14 cellular contexts compared by ENCODE assay signal in the genomic region with DNA sequence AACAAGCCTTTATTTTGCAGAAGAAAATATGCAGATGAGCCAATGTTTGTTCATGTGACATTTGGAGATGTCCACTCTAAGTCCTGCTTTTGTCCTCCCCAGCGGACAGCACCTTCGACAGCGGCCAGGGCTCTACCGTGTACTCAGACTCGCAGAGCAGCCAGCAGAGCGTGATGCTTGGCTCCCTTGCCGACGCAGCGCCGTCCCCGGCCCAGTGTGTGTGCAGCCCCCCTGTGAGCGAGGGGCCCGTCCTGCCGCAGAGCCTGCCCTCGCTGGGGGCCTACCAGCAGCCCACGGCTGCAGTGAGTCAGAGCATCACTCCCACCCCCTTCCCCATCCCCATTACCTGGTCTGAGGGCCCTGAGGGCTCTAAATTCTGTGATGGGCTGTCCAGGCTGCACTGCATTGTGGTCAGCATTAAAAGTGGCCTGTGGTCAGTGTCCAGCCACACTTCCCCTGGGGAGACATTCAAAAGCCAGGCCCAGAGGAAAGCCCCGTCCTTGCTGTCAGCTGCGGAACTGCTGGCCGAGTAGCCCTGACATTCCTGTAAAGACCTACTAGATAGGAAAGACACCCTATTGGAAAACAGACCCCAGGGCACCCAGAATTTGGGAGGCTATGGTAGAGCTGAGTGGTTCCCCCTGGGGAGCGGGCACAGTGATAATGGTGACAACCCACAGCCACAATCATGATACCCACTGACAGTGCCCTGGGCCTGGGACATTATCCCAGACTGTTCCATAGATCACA.
"Had no signal": no experiment of that assay in that cellular context is flagged by ENCODE, and none has a peak within 500 bp of the region (broad histone marks: within the 10 kb centered on the region; RNA-seq: fewer than 3 reads in every experiment).

No MANE protein-coding gene starts in this region.

- H3K9me3 Mint-ChIP-seq: activated naive CD4-positive, alpha-beta T cell treated with anti-CD3 and anti-CD28 coated beads, Interleukin-2, amount 10 ng/mL, durations not matched to agents 7 days and 5 days; neural crest cell; type B pancreatic cell had no signal

- H3K27ac ChIP-seq: pancreas, SJSA1, VCaP had no signal

- H3K4me1 ChIP-seq: pancreas, SJSA1 had no signal

- H3K36me3 ChIP-seq: SJSA1 had no signal

- H3K36me3 Mint-ChIP-seq: activated naive CD4-positive, alpha-beta T cell treated with anti-CD3 and anti-CD28 coated beads, Interleukin-2, amount 10 ng/mL, durations not matched to agents 7 days and 5 days had no signal

- ATAC-seq: activated CD8-positive, alpha-beta T cell treated with anti-CD3 and anti-CD28 coated beads, Interleukin-2, amount 10 ng/mL, durations not matched to agents 7 days and 5 days; left lobe of liver; pancreas had no signal

- H3K4me3 Mint-ChIP-seq: activated CD8-positive, alpha-beta T cell treated with anti-CD3 and anti-CD28 coated beads, Interleukin-2, amount 10 ng/mL, durations not matched to agents 7 days and 5 days; activated naive CD4-positive, alpha-beta T cell treated with anti-CD3 and anti-CD28 coated beads, Interleukin-2, amount 10 ng/mL, durations not matched to agents 7 days and 5 days; neural crest cell; type B pancreatic cell had no signal

- H3K27me3 ChIP-seq: dorsolateral prefrontal cortex, pancreas, SJSA1 had no signal

- H3K4me1 Mint-ChIP-seq: activated naive CD4-positive, alpha-beta T cell treated with anti-CD3 and anti-CD28 coated beads, Interleukin-2, amount 10 ng/mL, durations not matched to agents 7 days and 5 days; neural crest cell had no signal

- H3K27me3 Mint-ChIP-seq: activated naive CD4-positive, alpha-beta T cell treated with anti-CD3 and anti-CD28 coated beads, Interleukin-2, amount 10 ng/mL, durations not matched to agents 7 days and 5 days; type B pancreatic cell had no signal

- H3K4me3 ChIP-seq: dorsolateral prefrontal cortex, pancreas, SJSA1 had no signal

- H3K9me3 ChIP-seq: pancreas, SJSA1 had no signal

- H3K27ac Mint-ChIP-seq: activated CD8-positive, alpha-beta T cell treated with anti-CD3 and anti-CD28 coated beads, Interleukin-2, amount 10 ng/mL, durations not matched to agents 7 days and 5 days; activated naive CD4-positive, alpha-beta T cell treated with anti-CD3 and anti-CD28 coated beads, Interleukin-2, amount 10 ng/mL, durations not matched to agents 7 days and 5 days; type B pancreatic cell had no signal

- DNase-seq: activated CD4-positive, alpha-beta T cell treated with anti-CD3 and anti-CD28 coated beads for 4 hours; activated CD8-positive, alpha-beta T cell treated with anti-CD3 and anti-CD28 coated beads, Interleukin-2, amount 10 ng/mL, durations not matched to agents 7 days and 5 days; hypothalamus; retina; stimulated activated CD4-positive, alpha-beta T cell treated with anti-CD3 and anti-CD28 coated beads, Interleukin-2, amount 100 ng/mL, for 24 hours; stimulated activated naive CD4-positive, alpha-beta T cell treated with Interleukin-2 at 50 U/mL for 16 hours had no signal
